ENCODE assay signal across 2 cellular contexts in genomic region chr16:56409195-56409594, GRCh38.
A peak's percentile ranks its signal among the peaks of the same experiment; 100 is the strongest.
TF ChIP-seq lines count a peak whose summit lies in the region.

No MANE protein-coding gene starts in this region.

TF ChIP-seq in IMR-90, 13 proteins besides CTCF, POLR2A, EP300 and RAD21:
- TF ChIP-seq NFE2L2 (IDR thresholded peaks at IDR 0.05; ENCODE audit: low read depth, low read length) (no peak), FOS (IDR thresholded peaks at IDR 0.05; ENCODE audit: low read depth, low read length) (no peak), CEBPB (IDR thresholded peaks at IDR 0.05; ENCODE audit: low read depth, low read length) (peak; percentile 77)

TF ChIP-seq in SK-N-SH, 30 proteins besides CTCF, POLR2A, EP300 and RAD21:
- TF ChIP-seq RCOR1 (IDR thresholded peaks at IDR 0.05; ENCODE audit: low read length) (no peak), CHD2 (IDR thresholded peaks at IDR 0.05; ENCODE audit: low read length, partially characterized antibody) (no peak), TAF1 (IDR thresholded peaks at IDR 0.05; ENCODE audit: borderline replicate concordance, low read depth, low read length) (no peak), ELF1 (IDR thresholded peaks at IDR 0.05) (no peak), FOXJ3 (CRISPR knock-in tag; IDR thresholded peaks at IDR 0.05) (no peak), FOSL2 (IDR thresholded peaks at IDR 0.05; ENCODE audit: borderline replicate concordance, low read depth) (no peak), PBX3 (IDR thresholded peaks at IDR 0.05) (no peak), SMC3 (IDR thresholded peaks at IDR 0.05; ENCODE audit: low read depth, low read length) (no peak)
